In the genomic region with DNA sequence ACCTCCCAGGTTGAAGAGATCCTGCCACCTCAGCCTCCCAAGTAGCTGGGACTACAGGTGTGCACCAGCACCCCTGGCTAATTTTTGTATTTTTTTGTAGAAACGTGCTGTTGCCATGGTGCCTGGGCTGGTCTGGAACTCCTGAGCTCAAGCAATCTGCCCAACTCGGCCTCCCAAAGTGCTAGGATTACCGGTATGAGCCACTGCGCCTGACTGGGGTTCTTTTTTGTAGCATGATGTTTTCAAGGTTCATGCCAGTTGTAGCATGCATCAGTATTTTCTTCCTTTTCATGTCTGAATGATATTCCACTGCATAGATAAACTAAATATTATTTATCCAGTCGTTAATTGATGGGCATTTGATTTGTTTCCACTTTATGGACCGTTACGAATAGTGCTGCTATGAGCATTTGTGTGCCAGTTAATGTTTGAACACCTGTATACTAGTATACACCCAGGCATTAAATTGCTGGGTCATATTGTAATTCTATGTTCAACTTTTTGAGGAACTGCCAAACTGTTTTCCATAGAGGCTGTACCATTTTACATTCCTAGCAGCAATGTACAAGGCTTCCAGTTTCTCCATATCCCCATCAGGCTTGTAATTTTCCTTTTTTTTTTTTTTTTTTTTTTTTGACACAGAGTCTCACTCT, we compare ENCODE assay signal across 15 cellular contexts. TPM values are rescaled to one million over a fixed set of nuclear protein-coding genes. Genes with fewer than 3 reads are reported as not detected.
DNase-seq lines count a peak whose midpoint lies in the region; ATAC-seq and TF ChIP-seq lines count a peak whose summit lies in the region.
"Had no signal": no experiment of that assay in that cellular context is flagged by ENCODE, and none has a peak within 500 bp of the region (broad histone marks: within the 10 kb centered on the region; RNA-seq: fewer than 3 reads in every experiment).

No MANE protein-coding gene starts in this region.

- H3K9me3 ChIP-seq in DND-41 (ENCODE audit: insufficient read depth, low read length, severe bottlenecking): no peaks in the 10 kb centered on the region
- no peaks in the 10 kb centered on the region for H3K9me3 ChIP-seq in naive thymus-derived CD4-positive, alpha-beta T cell (ENCODE audit: control insufficient read depth in 2 of 3, low read length in 3 of 3)
- H3K9me3 ChIP-seq in adrenal gland (replicated peaks in 1 of 3): no peaks in the 10 kb centered on the region
- H3K9me3 ChIP-seq: right atrium auricular region had no signal

- peaks cover 2% of the 10 kb centered on the region for H3K27me3 Mint-ChIP-seq in activated CD4-positive, alpha-beta T cell treated with anti-CD3 and anti-CD28 coated beads, Interleukin-2, amount 10 ng/mL, durations not matched to agents 24 days and 14 days
- H3K27me3 Mint-ChIP-seq in activated T-helper 2 cell treated with anti-CD3 and anti-CD28 coated beads, Interferon-gamma antibody, Interleukin-2, Interleukin-4, amounts not matched to agents 10 μg/mL and 5 μg/mL and 100 μg/mL, durations not matched to agents 14 hours and 24 hours and 36 hours (ENCODE audit: low read depth): no peaks in the 10 kb centered on the region
- no peaks in the 10 kb centered on the region for H3K27me3 Mint-ChIP-seq in naive thymus-derived CD4-positive, alpha-beta T cell
- no peaks in the 10 kb centered on the region for H3K27me3 Mint-ChIP-seq in stimulated activated memory B cell treated with anti-CD40 and anti-IgM and Interleukin-4, amounts not matched to agents 10 μg/mL and 1 μg/mL and 100 μg/mL, for 72 hours

- H3K27me3 ChIP-seq in DND-41 (ENCODE audit: insufficient read depth, low read length, poor library complexity) (no peaks in the 10 kb centered on the region), adrenal gland (no peaks in the 10 kb centered on the region)
- no peaks in the 10 kb centered on the region for H3K27me3 ChIP-seq in naive thymus-derived CD4-positive, alpha-beta T cell (ENCODE audit: control insufficient read depth in 2 of 2, insufficient read depth in 2 of 2, low read length in 2 of 2)
- H3K27me3 ChIP-seq: right atrium auricular region had no signal

- H3K9ac ChIP-seq in DND-41 (ENCODE audit: low read depth, low read length): no peak overlapping the region

- intact Hi-C loops in activated CD4-positive, alpha-beta T cell treated with anti-CD3 and anti-CD28 coated beads, Interleukin-2, amount 10 ng/mL, durations not matched to agents 24 days and 14 days (cut with micrococcal nuclease): no loop called here
- intact Hi-C loops in activated T-helper 2 cell treated with anti-CD3 and anti-CD28 coated beads, Interferon-gamma antibody, Interleukin-2, Interleukin-4, amounts not matched to agents 10 μg/mL and 5 μg/mL and 100 μg/mL, durations not matched to agents 14 hours and 24 hours and 36 hours (cut with micrococcal nuclease): no loop called here
- intact Hi-C loops in naive thymus-derived CD4-positive, alpha-beta T cell (cut with micrococcal nuclease): no loop called here
- intact Hi-C loops in adrenal gland (cut with DNase I): no loop called here

- peak overlapping the region; percentile 84 for H3K27ac Mint-ChIP-seq in activated CD4-positive, alpha-beta T cell treated with anti-CD3 and anti-CD28 coated beads, Interleukin-2, amount 10 ng/mL, durations not matched to agents 24 days and 14 days
- H3K27ac Mint-ChIP-seq in activated T-helper 2 cell treated with anti-CD3 and anti-CD28 coated beads, Interferon-gamma antibody, Interleukin-2, Interleukin-4, amounts not matched to agents 10 μg/mL and 5 μg/mL and 100 μg/mL, durations not matched to agents 14 hours and 24 hours and 36 hours: peak overlapping the region; percentile 67
- peak overlapping the region; percentile 46 to 94 (median 82) for H3K27ac Mint-ChIP-seq in naive thymus-derived CD4-positive, alpha-beta T cell
- H3K27ac Mint-ChIP-seq in stimulated activated memory B cell treated with anti-CD40 and anti-IgM and Interleukin-4, amounts not matched to agents 10 μg/mL and 1 μg/mL and 100 μg/mL, for 72 hours: no peak overlapping the region

- no peak for ATAC-seq in DND-41 (ENCODE audit: insufficient read depth, low read depth)
- ATAC-seq in naive thymus-derived CD4-positive, alpha-beta T cell: no peak
- ATAC-seq in stimulated activated memory B cell treated with anti-CD40 and anti-IgM and Interleukin-4, amounts not matched to agents 10 μg/mL and 1 μg/mL and 100 μg/mL, for 72 hours: no peak

- H2AFZ ChIP-seq in DND-41 (ENCODE audit: low read depth, low read length): peak overlapping the region; percentile 52; the same call in 1 of the 2 replicates

- H3K36me3 ChIP-seq in DND-41 (ENCODE audit: insufficient read depth, low read length) (no peaks in the 10 kb centered on the region), adrenal gland (replicated peaks in 1 of 2) (no peaks in the 10 kb centered on the region)
- H3K36me3 ChIP-seq in naive thymus-derived CD4-positive, alpha-beta T cell (ENCODE audit: control insufficient read depth in 2 of 3, insufficient read depth in 3 of 3, low read length in 3 of 3): no peaks in the 10 kb centered on the region
- H3K36me3 ChIP-seq: right atrium auricular region had no signal

- H3K4me1 ChIP-seq in DND-41 (ENCODE audit: insufficient read depth, low read length) (peaks cover 12% of the 10 kb centered on the region), adrenal gland (replicated peaks in 1 of 2) (no peaks in the 10 kb centered on the region)
- H3K4me1 ChIP-seq in naive thymus-derived CD4-positive, alpha-beta T cell (ENCODE audit: control insufficient read depth in 2 of 2, insufficient read depth in 2 of 2, low read length in 2 of 2): no peaks in the 10 kb centered on the region
- H3K4me1 ChIP-seq: right atrium auricular region had no signal

- H3K79me2 ChIP-seq in DND-41 (ENCODE audit: insufficient read depth, low read length): no peaks in the 10 kb centered on the region

- WGBS in adrenal gland, 4 donors: 73 to 79% (median 74%) methylated on average over 7 of the region's 7 CpGs

- peaks cover 1% of the 10 kb centered on the region for H3K36me3 Mint-ChIP-seq in activated CD4-positive, alpha-beta T cell treated with anti-CD3 and anti-CD28 coated beads, Interleukin-2, amount 10 ng/mL, durations not matched to agents 24 days and 14 days (ENCODE audit: low read depth)
- H3K36me3 Mint-ChIP-seq in activated T-helper 2 cell treated with anti-CD3 and anti-CD28 coated beads, Interferon-gamma antibody, Interleukin-2, Interleukin-4, amounts not matched to agents 10 μg/mL and 5 μg/mL and 100 μg/mL, durations not matched to agents 14 hours and 24 hours and 36 hours (ENCODE audit: low read depth): no peaks in the 10 kb centered on the region
- H3K36me3 Mint-ChIP-seq in naive thymus-derived CD4-positive, alpha-beta T cell: peaks cover 0 to 6% (median 0%) of the 10 kb centered on the region in 5 donors
- no peaks in the 10 kb centered on the region for H3K36me3 Mint-ChIP-seq in stimulated activated memory B cell treated with anti-CD40 and anti-IgM and Interleukin-4, amounts not matched to agents 10 μg/mL and 1 μg/mL and 100 μg/mL, for 72 hours

- no peak for DNase-seq in activated CD4-positive, alpha-beta T cell treated with anti-CD3 and anti-CD28 coated beads, Interleukin-2, amount 10 ng/mL, durations not matched to agents 24 days and 14 days
- no peak for DNase-seq in activated CD4-positive, alpha-beta T cell treated with anti-CD3 and anti-CD28 coated beads, Interleukin-2, amount 50 U/mL, for 48 hours
- DNase-seq in DND-41: no peak
- no peak for DNase-seq in activated T-helper 2 cell treated with anti-CD3 and anti-CD28 coated beads, Interferon-gamma antibody, Interleukin-2, Interleukin-4, amounts not matched to agents 10 μg/mL and 5 μg/mL and 100 μg/mL, durations not matched to agents 14 hours and 24 hours and 36 hours (ENCODE audit: low spot score)
- DNase-seq in naive thymus-derived CD4-positive, alpha-beta T cell: no peak
- no peak for DNase-seq in NCI-H1092 treated with DMSO at 0.1 percent for 48 hours (lab: John Stamatoyannopoulos, UW)
- DNase-seq in adrenal gland: no peak
- DNase-seq: foreskin melanocyte, midbrain, NCI-H1436 treated with DMSO at 0.1 percent for 48 hours had no signal

- H3K4me1 Mint-ChIP-seq in activated CD4-positive, alpha-beta T cell treated with anti-CD3 and anti-CD28 coated beads, Interleukin-2, amount 10 ng/mL, durations not matched to agents 24 days and 14 days: peaks cover 10% of the 10 kb centered on the region
- H3K4me1 Mint-ChIP-seq in activated T-helper 2 cell treated with anti-CD3 and anti-CD28 coated beads, Interferon-gamma antibody, Interleukin-2, Interleukin-4, amounts not matched to agents 10 μg/mL and 5 μg/mL and 100 μg/mL, durations not matched to agents 14 hours and 24 hours and 36 hours (ENCODE audit: low read depth): peaks cover 15% of the 10 kb centered on the region
- H3K4me1 Mint-ChIP-seq in naive thymus-derived CD4-positive, alpha-beta T cell: peaks cover 12 to 24% (median 18%) of the 10 kb centered on the region in 7 donors
- peaks cover 12% of the 10 kb centered on the region for H3K4me1 Mint-ChIP-seq in stimulated activated memory B cell treated with anti-CD40 and anti-IgM and Interleukin-4, amounts not matched to agents 10 μg/mL and 1 μg/mL and 100 μg/mL, for 72 hours

- H3K4me3 ChIP-seq in DND-41 (ENCODE audit: low read depth in 1 of 2, low read length in 2 of 2): no peak overlapping the region
- H3K4me3 ChIP-seq in naive thymus-derived CD4-positive, alpha-beta T cell (ENCODE audit: low read length): no peak overlapping the region
- no peak overlapping the region for H3K4me3 ChIP-seq in adrenal gland
- H3K4me3 ChIP-seq: coronary artery, right atrium auricular region had no signal

- no peaks in the 10 kb centered on the region for H4K20me1 ChIP-seq in DND-41 (ENCODE audit: insufficient read depth, low read length)

- H3K27ac ChIP-seq in DND-41 (ENCODE audit: low read length) (peak overlapping the region; percentile 52), adrenal gland (no peak overlapping the region)
- no peak overlapping the region for H3K27ac ChIP-seq in naive thymus-derived CD4-positive, alpha-beta T cell (ENCODE audit: low read depth, low read length)
- H3K27ac ChIP-seq: coronary artery, epithelial cell of prostate, right atrium auricular region, RWPE1 had no signal

- peaks cover 11% of the 10 kb centered on the region for H3K9me3 Mint-ChIP-seq in activated CD4-positive, alpha-beta T cell treated with anti-CD3 and anti-CD28 coated beads, Interleukin-2, amount 10 ng/mL, durations not matched to agents 24 days and 14 days
- H3K9me3 Mint-ChIP-seq in activated T-helper 2 cell treated with anti-CD3 and anti-CD28 coated beads, Interferon-gamma antibody, Interleukin-2, Interleukin-4, amounts not matched to agents 10 μg/mL and 5 μg/mL and 100 μg/mL, durations not matched to agents 14 hours and 24 hours and 36 hours: no peaks in the 10 kb centered on the region
- peaks cover 0 to 6% (median 0%) of the 10 kb centered on the region in 11 donors for H3K9me3 Mint-ChIP-seq in naive thymus-derived CD4-positive, alpha-beta T cell
- peaks cover 3% of the 10 kb centered on the region for H3K9me3 Mint-ChIP-seq in stimulated activated memory B cell treated with anti-CD40 and anti-IgM and Interleukin-4, amounts not matched to agents 10 μg/mL and 1 μg/mL and 100 μg/mL, for 72 hours

- TF ChIP-seq CTCF in DND-41 (IDR thresholded peaks at IDR 0.05; ENCODE audit: borderline replicate concordance, extremely low read depth, low read length, poor library complexity, severe bottlenecking) (no peak), adrenal gland (IDR thresholded peaks at IDR 0.05) (no peak)

- POLR2A ChIA-PET in naive thymus-derived CD4-positive, alpha-beta T cell (lab: Charles Lee): no interaction called here

- CTCF ChIA-PET in naive thymus-derived CD4-positive, alpha-beta T cell (lab: Charles Lee): no interaction called here

- no peak overlapping the region for H3K4me2 ChIP-seq in DND-41 (ENCODE audit: insufficient read depth, low read length)

- TF ChIP-seq POLR2A in adrenal gland (IDR thresholded peaks at IDR 0.05): no peak

- H3K4me3 Mint-ChIP-seq in activated CD4-positive, alpha-beta T cell treated with anti-CD3 and anti-CD28 coated beads, Interleukin-2, amount 10 ng/mL, durations not matched to agents 24 days and 14 days: peak overlapping the region; percentile 72
- peak overlapping the region; percentile 64 for H3K4me3 Mint-ChIP-seq in activated T-helper 2 cell treated with anti-CD3 and anti-CD28 coated beads, Interferon-gamma antibody, Interleukin-2, Interleukin-4, amounts not matched to agents 10 μg/mL and 5 μg/mL and 100 μg/mL, durations not matched to agents 14 hours and 24 hours and 36 hours (ENCODE audit: low read depth)
- H3K4me3 Mint-ChIP-seq in naive thymus-derived CD4-positive, alpha-beta T cell: peak overlapping the region; percentile 42 to 72 (median 60)
- no peak overlapping the region for H3K4me3 Mint-ChIP-seq in stimulated activated memory B cell treated with anti-CD40 and anti-IgM and Interleukin-4, amounts not matched to agents 10 μg/mL and 1 μg/mL and 100 μg/mL, for 72 hours

RNA-seq across cellular contexts. Expression of gene CEP20, which starts 24.8 kb away (rescaled TPM):
- total RNA-seq in activated CD4-positive, alpha-beta T cell treated with anti-CD3 and anti-CD28 coated beads, Interleukin-2, amount 10 ng/mL, durations not matched to agents 24 days and 14 days: 39.2 and 46.1 TPM in 2 replicates
- 39.4 and 39.7 TPM in 2 replicates for total RNA-seq in activated T-helper 2 cell treated with anti-CD3 and anti-CD28 coated beads, Interferon-gamma antibody, Interleukin-2, Interleukin-4, amounts not matched to agents 10 μg/mL and 5 μg/mL and 100 μg/mL, durations not matched to agents 14 hours and 24 hours and 36 hours
- 10 to 100 TPM; 15.4 to 34.6 (median 27.8) TPM for total RNA-seq in naive thymus-derived CD4-positive, alpha-beta T cell
- polyA plus RNA-seq in naive thymus-derived CD4-positive, alpha-beta T cell: 10 to 100 TPM; 18.5 to 34.9 TPM
- 10 to 100 TPM; 27.2 to 46.0 (median 33.5) TPM for total RNA-seq in adrenal gland
- polyA plus RNA-seq in adrenal gland: 10 to 100 TPM; 15.2 to 63.8 (median 17.3) TPM

RNA-seq across cellular contexts. Expression of gene ABCC1, which starts 36.2 kb away (rescaled TPM):
- total RNA-seq in activated CD4-positive, alpha-beta T cell treated with anti-CD3 and anti-CD28 coated beads, Interleukin-2, amount 10 ng/mL, durations not matched to agents 24 days and 14 days: 92.2 and 93.5 TPM in 2 replicates
- 95.7 and 99.4 TPM in 2 replicates for total RNA-seq in activated T-helper 2 cell treated with anti-CD3 and anti-CD28 coated beads, Interferon-gamma antibody, Interleukin-2, Interleukin-4, amounts not matched to agents 10 μg/mL and 5 μg/mL and 100 μg/mL, durations not matched to agents 14 hours and 24 hours and 36 hours
- 10 to 100 TPM; 57.3 to 95.8 (median 64.1) TPM for total RNA-seq in naive thymus-derived CD4-positive, alpha-beta T cell
- polyA plus RNA-seq in naive thymus-derived CD4-positive, alpha-beta T cell: 1 to 10 TPM; 4.8 to 7.9 TPM
- total RNA-seq in adrenal gland: 10 to 100 TPM; 23.2 to 38.8 (median 31.3) TPM
- 10 to 100 TPM; 12.4 to 21.7 (median 13.1) TPM for polyA plus RNA-seq in adrenal gland

RNA-seq across cellular contexts. Expression of gene MYH11, which starts 56.3 kb away (rescaled TPM):
- total RNA-seq in activated CD4-positive, alpha-beta T cell treated with anti-CD3 and anti-CD28 coated beads, Interleukin-2, amount 10 ng/mL, durations not matched to agents 24 days and 14 days: 0.05 TPM in 1 of 2 replicates, not detected in the other
- total RNA-seq in activated T-helper 2 cell treated with anti-CD3 and anti-CD28 coated beads, Interferon-gamma antibody, Interleukin-2, Interleukin-4, amounts not matched to agents 10 μg/mL and 5 μg/mL and 100 μg/mL, durations not matched to agents 14 hours and 24 hours and 36 hours: not detected in 2 replicates
- total RNA-seq in naive thymus-derived CD4-positive, alpha-beta T cell: under 1 TPM in 1 of 5 experiments, not detected in 4; 0.05 TPM
- 1 to 10 TPM in 1 of 2 donors, under 1 TPM in 1; 0.39 to 2.2 TPM for polyA plus RNA-seq in naive thymus-derived CD4-positive, alpha-beta T cell
- 10 to 100 TPM in 6 of 8 donors, 1 to 10 TPM in 2; 5.5 to 33.3 (median 16.3) TPM for total RNA-seq in adrenal gland
- polyA plus RNA-seq in adrenal gland: 10 to 100 TPM; 31.9 to 45.1 (median 41.7) TPM
